ENCODE assay signal across 9 cellular contexts in the genomic region with DNA sequence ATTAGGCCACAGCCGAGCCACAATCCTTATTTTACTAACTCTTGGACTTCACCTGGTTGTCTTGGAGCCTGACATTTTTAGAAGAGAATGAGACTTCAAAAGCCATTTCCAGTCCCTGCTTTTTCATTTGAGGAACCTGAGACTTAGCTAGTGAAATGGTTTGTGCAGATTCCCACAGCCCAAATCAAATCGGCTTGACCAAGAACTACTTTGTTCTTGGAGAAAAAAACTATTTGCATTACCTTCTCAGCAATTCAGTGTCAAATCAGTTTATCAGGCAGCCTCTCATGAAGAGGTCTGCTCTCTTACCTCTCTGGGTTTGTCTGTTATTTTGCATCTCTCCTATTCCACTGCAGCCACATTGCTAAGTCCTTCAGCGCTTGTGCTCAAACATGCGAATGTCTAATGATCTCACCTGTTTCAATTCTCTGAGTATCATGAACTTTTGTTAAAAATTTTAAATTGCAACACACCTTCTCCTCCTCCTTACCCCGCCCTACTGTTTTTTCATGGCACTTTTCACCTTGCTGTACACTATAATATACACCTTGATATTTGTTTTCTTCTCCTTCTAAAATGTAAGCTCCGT. TPM values are rescaled to one million over a fixed set of nuclear protein-coding genes. Genes with fewer than 3 reads are reported as not detected.
DNase-seq lines count a peak whose midpoint lies in the region; ATAC-seq, FAIRE-seq and TF ChIP-seq lines count a peak whose summit lies in the region.
"Had no signal": no experiment of that assay in that cellular context is flagged by ENCODE, and none has a peak within 500 bp of the region (broad histone marks: within the 10 kb centered on the region; RNA-seq: fewer than 3 reads in every experiment).

No MANE protein-coding gene starts in this region.

- in situ Hi-C loops in astrocyte of the spinal cord (cut with HindIII; ENCODE audit: low sequenced_read_pairs): no loop called here

- no peak for DNase-seq in astrocyte of the spinal cord (ENCODE audit: low read depth, low spot score)
- DNase-seq in mesothelial cell of epicardium (ENCODE audit: low spot score in 2 of 2, unreplicated experiment in 2 of 2): no peak
- DNase-seq in SHP77 (lab: John Stamatoyannopoulos, UW): no peak
- DNase-seq in H54 (ENCODE audit: insufficient read length, low spot score): no peak
- DNase-seq in left lobe of liver (ENCODE audit: low spot score): no peak

- H3K27me3 Mint-ChIP-seq in mesothelial cell of epicardium (ENCODE audit: low read depth): no peaks in the 10 kb centered on the region

- FAIRE-seq in H54 (lab: Jason Lieb, UNC): no peak

- peak; percentile 14 for ATAC-seq in HG03095 (IDR thresholded peaks at IDR 0.05; ENCODE audit: unreplicated experiment)
- ATAC-seq in GM19463 (IDR thresholded peaks at IDR 0.05; ENCODE audit: unreplicated experiment): no peak
- ATAC-seq in left lobe of liver: no peak

- no peak for TF ChIP-seq CTCF in astrocyte of the spinal cord (IDR thresholded peaks at IDR 0.05; ENCODE audit: low read depth, low read length)
- no peak for TF ChIP-seq CTCF in mesothelial cell of epicardium (IDR thresholded peaks at IDR 0.05; ENCODE audit: unreplicated experiment)

- peak overlapping the region; percentile 92 for H3K4me3 Mint-ChIP-seq in mesothelial cell of epicardium

- H3K9me3 Mint-ChIP-seq in mesothelial cell of epicardium: no peaks in the 10 kb centered on the region

- H3K36me3 Mint-ChIP-seq in mesothelial cell of epicardium: no peaks in the 10 kb centered on the region

- TF ChIP-seq POLR2A in H54 (IDR thresholded peaks at IDR 0.05; ENCODE audit: low read depth, low read length): no peak

- H3K4me1 Mint-ChIP-seq in mesothelial cell of epicardium: peaks cover 31% of the 10 kb centered on the region

- peak overlapping the region; percentile 97; the same call in 1 of the 2 replicates for H3K4me3 ChIP-seq in GM08714 (ENCODE audit: low read length)
- peak overlapping the region; percentile 92 for H3K4me3 ChIP-seq in astrocyte of the spinal cord (ENCODE audit: low read depth, low read length)

- peak overlapping the region; percentile 95 for H3K27ac Mint-ChIP-seq in mesothelial cell of epicardium

RNA-seq across cellular contexts. Expression of a gene that starts 0.6 kb away (rescaled TPM):
- total RNA-seq in mesothelial cell of epicardium (24.3 to 27.3 TPM (median 25.4 TPM) in 3 replicates), left lobe of liver (23.0 TPM)

RNA-seq across cellular contexts. Expression of a gene that starts 46.3 kb away (rescaled TPM):
- total RNA-seq in mesothelial cell of epicardium: not detected in 3 replicates
- total RNA-seq in left lobe of liver: not detected
- total RNA-seq: RPMI7951 had no signal
